Comparison of ENCODE assay signal across 28 cellular contexts in the genomic region with DNA sequence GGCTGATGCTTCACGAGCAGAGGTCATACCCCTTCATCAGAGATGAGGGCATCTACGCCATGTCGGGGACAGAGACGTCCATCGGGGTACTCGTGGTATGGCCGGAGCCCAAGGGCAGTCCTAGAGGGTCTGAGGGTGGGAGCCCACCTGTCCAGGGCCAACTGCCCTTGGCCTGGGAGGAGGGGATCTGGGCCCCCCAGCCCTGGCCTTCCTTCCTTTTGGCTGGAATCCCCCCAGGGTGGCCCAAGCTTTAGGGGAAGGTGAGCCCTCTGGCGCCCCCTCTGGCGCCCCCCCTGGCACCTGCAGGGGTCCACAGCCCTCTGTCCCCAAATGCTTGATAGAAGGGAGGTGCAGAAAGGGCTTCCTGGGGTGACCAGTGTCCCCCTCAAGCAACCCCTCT.
DNase-seq lines count a peak whose midpoint lies in the region; ATAC-seq and TF ChIP-seq lines count a peak whose summit lies in the region.
"Had no signal": no experiment of that assay in that cellular context is flagged by ENCODE, and none has a peak within 500 bp of the region (broad histone marks: within the 10 kb centered on the region; RNA-seq: fewer than 3 reads in every experiment).

No MANE protein-coding gene starts in this region.

- no peaks in the 10 kb centered on the region for H3K9me2 ChIP-seq in HCT116 (ENCODE audit: insufficient read depth)

- H3K4me1 ChIP-seq in HCT116 (ENCODE audit: control insufficient read depth in 1 of 2, insufficient read depth in 2 of 2, low read length in 2 of 2) = peaks cover 6 to 11% of the 10 kb centered on the region in 2 experiments; a peak in 3 of 4 replicates
- H3K4me1 ChIP-seq in osteoblast (ENCODE audit: insufficient read depth, low read length) = no peaks in the 10 kb centered on the region
- H3K4me1 ChIP-seq in right atrium auricular region = no peaks in the 10 kb centered on the region
- H3K4me1 ChIP-seq: colonic mucosa, left ventricle myocardium inferior, prostate gland, tibial artery had no signal

- no TSS peak for BruUV-seq in HCT116 (replicated peaks; lab: Mats Ljungman, UMichigan)

- no peak for TF ChIP-seq RAD21 in HCT116 (IDR thresholded peaks at IDR 0.05; ENCODE audit: low read depth)

- H3K27ac ChIP-seq in HCT116 (ENCODE audit: low read depth, low read length) (no peak overlapping the region), WERI-Rb-1 (no peak overlapping the region), osteoblast (ENCODE audit: low read depth, low read length) (no peak overlapping the region), right atrium auricular region (no peak overlapping the region)
- H3K27ac ChIP-seq: BLaER1, cardiac muscle cell, colonic mucosa, epithelial cell of prostate, left ventricle myocardium inferior, prostate gland, sigmoid colon, tibial artery had no signal

- H3K27ac Mint-ChIP-seq in type B pancreatic cell = no peak overlapping the region
- H3K27ac Mint-ChIP-seq in activated T-helper 2 cell treated with anti-CD3 and anti-CD28 coated beads, Interferon-gamma antibody, Interleukin-2, Interleukin-4, amounts not matched to agents 10 μg/mL and 5 μg/mL and 100 μg/mL, durations not matched to agents 14 hours and 24 hours and 36 hours = no peak overlapping the region
- H3K27ac Mint-ChIP-seq: activated naive CD8-positive, alpha-beta T cell treated with anti-CD3 and anti-CD28 coated beads, Interleukin-2, amount 50 U/mL, for 24 hours had no signal

- POLR2A ChIA-PET in HCT116 (lab: Charles Lee) = no interaction called here

- no peaks in the 10 kb centered on the region for H3K9me3 Mint-ChIP-seq in type B pancreatic cell
- no peaks in the 10 kb centered on the region for H3K9me3 Mint-ChIP-seq in activated T-helper 2 cell treated with anti-CD3 and anti-CD28 coated beads, Interferon-gamma antibody, Interleukin-2, Interleukin-4, amounts not matched to agents 10 μg/mL and 5 μg/mL and 100 μg/mL, durations not matched to agents 14 hours and 24 hours and 36 hours
- H3K9me3 Mint-ChIP-seq: activated naive CD8-positive, alpha-beta T cell treated with anti-CD3 and anti-CD28 coated beads, Interleukin-2, amount 50 U/mL, for 24 hours; neural crest cell had no signal

- RAD21 ChIA-PET in HCT116 (lab: Charles Lee; ENCODE audit: low non-redundant PET in 1 of 2, low total read pairs in 2 of 2, uncharacterized antibody in 2 of 2, unreplicated experiment in 2 of 2) = no interaction called here

- no peak for DNase-seq in GM06990 (ENCODE audit: extremely low read depth, insufficient read length)
- DNase-seq in HCT116 (ENCODE audit: low read depth, low spot score) = no peak
- DNase-seq in WERI-Rb-1 = no peak
- peak; percentile 18 for DNase-seq in osteoblast (ENCODE audit: insufficient read length, low spot score, missing footprints)
- DNase-seq in type B pancreatic cell (ENCODE audit: extremely low spot score, unreplicated experiment) = no peak
- DNase-seq in activated T-helper 2 cell treated with anti-CD3 and anti-CD28 coated beads, Interferon-gamma antibody, Interleukin-2, Interleukin-4, amounts not matched to agents 10 μg/mL and 5 μg/mL and 100 μg/mL, durations not matched to agents 14 hours and 24 hours and 36 hours (ENCODE audit: low spot score) = no peak
- DNase-seq in right atrium auricular region (ENCODE audit: low spot score) = no peak
- no peak for DNase-seq in DMS79 (lab: John Stamatoyannopoulos, UW)
- DNase-seq: activated naive CD8-positive, alpha-beta T cell treated with anti-CD3 and anti-CD28 coated beads, Interleukin-2, amount 50 U/mL, for 24 hours; activated T-cell treated with anti-CD3 and anti-CD28 coated beads, Interleukin-2, amount 50 U/mL, for 48 hours; colonic mucosa; DMS153; effector CD8-positive, alpha-beta T cell; glutamatergic neuron; left ventricle myocardium inferior; mesenchymal stem cell; NCI-H1092; NCI-H1694 treated with DMSO at 0.1 percent for 48 hours; NCI-H446; OCI-M1; sigmoid colon; stimulated activated CD4-positive, alpha-beta T cell treated with anti-CD3 and anti-CD28 coated beads, Interleukin-4, amount 100 ng/mL, for 24 hours; tibial artery had no signal

- H3K4me3 ChIP-seq in GM06990 (replicated peaks; ENCODE audit: low read depth, low read length) (no peak overlapping the region), HCT116 (replicated peaks in 1 of 2; ENCODE audit: low read depth in 1 of 2, low read length in 2 of 2) (no peak overlapping the region), WERI-Rb-1 (ENCODE audit: low read depth, low read length) (no peak overlapping the region), osteoblast (ENCODE audit: insufficient read depth, low read length) (no peak overlapping the region), right atrium auricular region (no peak overlapping the region)
- H3K4me3 ChIP-seq: BLaER1, cardiac muscle cell, colonic mucosa, left ventricle myocardium inferior, prostate gland, sigmoid colon, tibial artery had no signal

- H3K79me2 ChIP-seq in HCT116 (ENCODE audit: insufficient read depth, low read length) (no peaks in the 10 kb centered on the region), osteoblast (ENCODE audit: insufficient read depth, low read length) (no peaks in the 10 kb centered on the region)

- CTCF ChIA-PET in HCT116 (lab: Charles Lee) = no interaction called here

- intact Hi-C loops in HCT116 (cut with micrococcal nuclease) = no loop called here
- intact Hi-C loops in activated T-helper 2 cell treated with anti-CD3 and anti-CD28 coated beads, Interferon-gamma antibody, Interleukin-2, Interleukin-4, amounts not matched to agents 10 μg/mL and 5 μg/mL and 100 μg/mL, durations not matched to agents 14 hours and 24 hours and 36 hours (cut with micrococcal nuclease) = no loop called here

- H3K4me1 Mint-ChIP-seq in type B pancreatic cell (ENCODE audit: unreplicated experiment) = no peaks in the 10 kb centered on the region
- no peaks in the 10 kb centered on the region for H3K4me1 Mint-ChIP-seq in activated T-helper 2 cell treated with anti-CD3 and anti-CD28 coated beads, Interferon-gamma antibody, Interleukin-2, Interleukin-4, amounts not matched to agents 10 μg/mL and 5 μg/mL and 100 μg/mL, durations not matched to agents 14 hours and 24 hours and 36 hours (ENCODE audit: low read depth)
- H3K4me1 Mint-ChIP-seq: activated naive CD8-positive, alpha-beta T cell treated with anti-CD3 and anti-CD28 coated beads, Interleukin-2, amount 50 U/mL, for 24 hours; neural crest cell had no signal

- no peaks in the 10 kb centered on the region for H3K36me3 Mint-ChIP-seq in type B pancreatic cell
- no peaks in the 10 kb centered on the region for H3K36me3 Mint-ChIP-seq in activated T-helper 2 cell treated with anti-CD3 and anti-CD28 coated beads, Interferon-gamma antibody, Interleukin-2, Interleukin-4, amounts not matched to agents 10 μg/mL and 5 μg/mL and 100 μg/mL, durations not matched to agents 14 hours and 24 hours and 36 hours (ENCODE audit: low read depth)

- no peak for ATAC-seq in HCT116
- ATAC-seq: activated naive CD8-positive, alpha-beta T cell treated with anti-CD3 and anti-CD28 coated beads, Interleukin-2, amount 50 U/mL, for 24 hours had no signal

- H2AFZ ChIP-seq in HCT116 (ENCODE audit: low read depth, low read length, poor library complexity, severe bottlenecking) = no peak overlapping the region
- no peak overlapping the region for H2AFZ ChIP-seq in osteoblast (ENCODE audit: low read length)

- peak; percentile 42 for TF ChIP-seq CTCF in GM06990 (IDR thresholded peaks at IDR 0.05; ENCODE audit: insufficient read depth, low read length, poor library complexity, severe bottlenecking)
- peak in 2 of 3 experiments; percentile 43; a peak in 3 of 6 replicates for TF ChIP-seq CTCF in HCT116 (IDR thresholded peaks at IDR 0.05 in 2 of 3, conservative IDR thresholded peaks at IDR 0.05 in 1 of 3; ENCODE audit: borderline replicate concordance in 1 of 3, insufficient read depth in 1 of 3, low read depth in 2 of 3, low read length in 2 of 3)
- peak; percentile 47 for TF ChIP-seq CTCF in WERI-Rb-1 (IDR thresholded peaks at IDR 0.05; ENCODE audit: low read depth, low read length)
- no peak for TF ChIP-seq CTCF in osteoblast (IDR thresholded peaks at IDR 0.05; ENCODE audit: extremely low read depth, low read depth, low read length)
- no peak for TF ChIP-seq CTCF in type B pancreatic cell (conservative IDR thresholded peaks at IDR 0.05)
- no peak for TF ChIP-seq CTCF in right atrium auricular region (IDR thresholded peaks at IDR 0.05)

- H3K4me2 ChIP-seq in HCT116 (ENCODE audit: low read length) = no peak overlapping the region
- no peak overlapping the region for H3K4me2 ChIP-seq in osteoblast (ENCODE audit: insufficient read depth, low read length)
- H3K4me2 ChIP-seq: BLaER1 had no signal

- no peaks in the 10 kb centered on the region for H4K20me1 ChIP-seq in HCT116 (ENCODE audit: insufficient read depth)
- H4K20me1 ChIP-seq in osteoblast (ENCODE audit: insufficient read depth, low read length) = no peaks in the 10 kb centered on the region
- H4K20me1 ChIP-seq: BLaER1 had no signal

- H3K27me3 ChIP-seq in GM06990 (replicated peaks; ENCODE audit: control insufficient read depth, insufficient read depth, low read length) (no peaks in the 10 kb centered on the region; the same call in 1 of the 2 replicates), HCT116 (ENCODE audit: insufficient read depth, low read length) (no peaks in the 10 kb centered on the region), WERI-Rb-1 (ENCODE audit: insufficient read depth, low read depth, severe bottlenecking) (no peaks in the 10 kb centered on the region), osteoblast (ENCODE audit: insufficient read depth, low read length) (peaks cover 8% of the 10 kb centered on the region), right atrium auricular region (no peaks in the 10 kb centered on the region)
- H3K27me3 ChIP-seq: BLaER1, cardiac muscle cell, colonic mucosa, sigmoid colon had no signal

- H3K9me3 ChIP-seq in HCT116 (ENCODE audit: control insufficient read depth in 1 of 2, insufficient read depth in 1 of 2, low read depth in 1 of 2, low read length in 2 of 2) (no peaks in the 10 kb centered on the region), WERI-Rb-1 (ENCODE audit: severe bottlenecking) (no peaks in the 10 kb centered on the region), osteoblast (ENCODE audit: low read depth, low read length) (no peaks in the 10 kb centered on the region), right atrium auricular region (no peaks in the 10 kb centered on the region)
- H3K9me3 ChIP-seq: BLaER1, colonic mucosa, left ventricle myocardium inferior, prostate gland, sigmoid colon, tibial artery had no signal

- TF ChIP-seq POLR2A in HCT116 (IDR thresholded peaks at IDR 0.05; ENCODE audit: borderline replicate concordance, extremely low read depth, insufficient read depth, insufficient read length) = no peak

- H3K36me3 ChIP-seq in GM06990 (ENCODE audit: control insufficient read depth, insufficient read depth, low read length) = no peaks in the 10 kb centered on the region
- H3K36me3 ChIP-seq in HCT116 (ENCODE audit: control insufficient read depth in 1 of 2, insufficient read depth in 2 of 2, low read length in 2 of 2) = no peaks in the 10 kb centered on the region
- no peaks in the 10 kb centered on the region for H3K36me3 ChIP-seq in WERI-Rb-1
- H3K36me3 ChIP-seq in osteoblast (ENCODE audit: insufficient read depth, low read length) = no peaks in the 10 kb centered on the region
- H3K36me3 ChIP-seq in right atrium auricular region = no peaks in the 10 kb centered on the region
- H3K36me3 ChIP-seq: BLaER1, cardiac muscle cell, colonic mucosa, left ventricle myocardium inferior, prostate gland, sigmoid colon had no signal

- no peak overlapping the region for H3K4me3 Mint-ChIP-seq in type B pancreatic cell
- no peak overlapping the region for H3K4me3 Mint-ChIP-seq in activated T-helper 2 cell treated with anti-CD3 and anti-CD28 coated beads, Interferon-gamma antibody, Interleukin-2, Interleukin-4, amounts not matched to agents 10 μg/mL and 5 μg/mL and 100 μg/mL, durations not matched to agents 14 hours and 24 hours and 36 hours (ENCODE audit: low read depth)
- H3K4me3 Mint-ChIP-seq: activated naive CD8-positive, alpha-beta T cell treated with anti-CD3 and anti-CD28 coated beads, Interleukin-2, amount 50 U/mL, for 24 hours; neural crest cell had no signal

- no peak overlapping the region for H3K9ac ChIP-seq in HCT116 (ENCODE audit: low read length)
- H3K9ac ChIP-seq: BLaER1 had no signal

- H3K27me3 Mint-ChIP-seq in type B pancreatic cell = peaks cover 15% of the 10 kb centered on the region
- H3K27me3 Mint-ChIP-seq in activated T-helper 2 cell treated with anti-CD3 and anti-CD28 coated beads, Interferon-gamma antibody, Interleukin-2, Interleukin-4, amounts not matched to agents 10 μg/mL and 5 μg/mL and 100 μg/mL, durations not matched to agents 14 hours and 24 hours and 36 hours (ENCODE audit: low read depth) = no peaks in the 10 kb centered on the region

Comparison
In these comparisons a context has a peak if more than half of its experiments do, and no peak if none do; other contexts are left out.
1. CTCF ChIP-seq: peak in GM06990 (single experiment), HCT116 (2 of 3) and WERI-Rb-1 (single experiment); none in osteoblast (single experiment), type B pancreatic cell (single experiment) and right atrium auricular region (0 of 2).